Comparison of ENCODE assay signal across 9 cellular contexts in the genomic region with DNA sequence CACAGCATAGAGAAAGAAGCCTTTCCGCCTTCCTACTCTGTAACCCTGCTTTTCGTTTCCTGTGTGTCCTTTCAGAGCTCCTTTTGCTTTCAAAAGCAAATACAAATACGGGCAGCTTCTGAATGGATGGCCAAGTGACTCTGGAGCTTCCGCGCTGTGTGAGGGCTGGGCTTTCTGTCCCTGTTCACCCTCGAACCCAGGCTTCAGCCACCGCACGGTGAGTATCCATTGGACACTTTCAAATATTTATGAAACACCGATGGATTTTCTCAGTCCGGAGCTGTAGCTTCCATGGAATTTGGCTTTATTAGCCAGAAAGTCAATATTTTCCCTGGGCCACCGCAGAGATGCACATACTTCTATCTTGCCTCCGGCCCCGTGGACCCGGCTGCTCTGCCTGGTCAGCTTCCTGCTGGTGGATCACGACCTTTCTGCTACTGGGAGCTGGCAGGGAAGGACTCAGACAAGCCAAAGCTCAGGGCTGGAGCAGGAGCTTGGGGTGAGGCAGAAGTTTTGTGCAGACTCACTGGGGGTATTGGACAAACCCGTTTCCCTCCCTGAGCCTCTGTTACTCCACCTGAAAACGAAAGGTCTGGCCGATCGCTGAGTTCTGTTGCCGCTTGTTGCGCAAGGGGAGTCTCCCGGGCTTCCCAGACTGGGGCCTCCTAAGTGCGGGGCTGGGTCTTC.
A peak's percentile ranks its signal among the peaks of the same experiment; 100 is the strongest.
DNase-seq lines count a peak whose midpoint lies in the region; ATAC-seq and TF ChIP-seq lines count a peak whose summit lies in the region.
"Had no signal": no experiment of that assay in that cellular context is flagged by ENCODE, and none has a peak within 500 bp of the region (broad histone marks: within the 10 kb centered on the region; RNA-seq: fewer than 3 reads in every experiment).

No MANE protein-coding gene starts in this region.

- H3K4me1 ChIP-seq in psoas muscle, result no peaks in the 10 kb centered on the region

- DNase-seq in GM13977 (ENCODE audit: low spot score) (peak; percentile 58), SKM-1 (lab: John Stamatoyannopoulos, UW; ENCODE audit: unreplicated experiment) (peak; percentile 19), left cardiac atrium (peak; percentile 53), psoas muscle (no peak), NCI-H1105 treated with DMSO at 0.1 percent for 48 hours (lab: John Stamatoyannopoulos, UW) (no peak), natural killer cell (no peak), lower leg skin (ENCODE audit: low spot score in 2 of 2) (no peak)
- DNase-seq: activated CD8-positive, alpha-beta T cell treated with anti-CD3 and anti-CD28 coated beads for 36 hours had no signal

- intact Hi-C loops in left cardiac atrium (cut with DNase I), result no loop called here
- intact Hi-C loops in psoas muscle (cut with DNase I), result no loop called here
- intact Hi-C loops in natural killer cell (cut with micrococcal nuclease), result no loop called here
- intact Hi-C loops in lower leg skin (cut with DNase I; ENCODE audit: low total_unique reads), result no loop called here

- no peaks in the 10 kb centered on the region for H3K36me3 ChIP-seq in psoas muscle (ENCODE audit: insufficient read depth in 1 of 2, low read depth in 1 of 2)

- TF ChIP-seq POLR2A in lower leg skin (IDR thresholded peaks at IDR 0.05), result no peak

- H3K27me3 Mint-ChIP-seq in natural killer cell (ENCODE audit: low read depth in 2 of 2), result peaks cover 6 to 12% of the 10 kb centered on the region in 2 donors
- H3K27me3 Mint-ChIP-seq: activated CD8-positive, alpha-beta T cell treated with anti-CD3 and anti-CD28 coated beads for 36 hours had no signal

- no peak for TF ChIP-seq CTCF in GM13977 (IDR thresholded peaks at IDR 0.05; ENCODE audit: extremely low read depth, insufficient read depth, missing control alignments)
- TF ChIP-seq CTCF in psoas muscle (IDR thresholded peaks at IDR 0.05), result no peak
- TF ChIP-seq CTCF in natural killer cell (IDR thresholded peaks at IDR 0.05), result no peak
- no peak for TF ChIP-seq CTCF in lower leg skin (IDR thresholded peaks at IDR 0.05)

- H3K9me3 Mint-ChIP-seq in natural killer cell, result no peaks in the 10 kb centered on the region
- H3K9me3 Mint-ChIP-seq: activated CD8-positive, alpha-beta T cell treated with anti-CD3 and anti-CD28 coated beads for 36 hours had no signal

- H3K9me3 ChIP-seq in psoas muscle, result no peaks in the 10 kb centered on the region

- in situ Hi-C loops in GM13977 (cut with MboI; ENCODE audit: low pct_unique_long_range_greater_than_20kb, low sequenced_read_pairs, unreplicated experiment), result no loop called here

- no peaks in the 10 kb centered on the region for H3K27me3 ChIP-seq in psoas muscle (ENCODE audit: insufficient read depth in 3 of 3, low read length in 2 of 3)

- no peak overlapping the region for H3K27ac ChIP-seq in psoas muscle

- WGBS in psoas muscle, 3 donors, result 63 to 73% (median 70%) methylated on average over 23 of the region's 23 CpGs
- 62 to 65% methylated on average over 23 of the region's 23 CpGs for WGBS in lower leg skin, 2 donors

- peak overlapping the region; percentile 25 for H3K4me3 ChIP-seq in psoas muscle
- H3K4me3 ChIP-seq in lower leg skin (ENCODE audit: low read depth, poor library complexity, severe bottlenecking), result no peak overlapping the region

- no peaks in the 10 kb centered on the region for H3K36me3 Mint-ChIP-seq in natural killer cell

- peaks cover 0 to 5% of the 10 kb centered on the region in 2 donors for H3K4me1 Mint-ChIP-seq in natural killer cell

- ATAC-seq in left cardiac atrium (peak; percentile 65 to 78), psoas muscle (peak in 1 of 4 donors; percentile 29), GM18520 (IDR thresholded peaks at IDR 0.05; ENCODE audit: unreplicated experiment) (no peak), natural killer cell (no peak)
- ATAC-seq: activated CD8-positive, alpha-beta T cell treated with anti-CD3 and anti-CD28 coated beads for 36 hours had no signal

- H3K4me3 Mint-ChIP-seq in natural killer cell, result no peak overlapping the region
- H3K4me3 Mint-ChIP-seq: activated CD8-positive, alpha-beta T cell treated with anti-CD3 and anti-CD28 coated beads for 36 hours had no signal

- H3K27ac Mint-ChIP-seq in natural killer cell, result no peak overlapping the region
- H3K27ac Mint-ChIP-seq: activated CD8-positive, alpha-beta T cell treated with anti-CD3 and anti-CD28 coated beads for 36 hours had no signal

Comparison
In these comparisons a context has a peak if more than half of its experiments do, and no peak if none do; other contexts are left out.
1. DNase-seq: peak in GM13977 (single experiment), SKM-1 (single experiment) and left cardiac atrium (single experiment); none in psoas muscle (0 of 2), NCI-H1105 treated with DMSO at 0.1 percent for 48 hours (single experiment), natural killer cell (single experiment) and lower leg skin (0 of 2).
2. ATAC-seq: peak in left cardiac atrium (2 of 2); none in GM18520 (single experiment) and natural killer cell (0 of 3).